8 cellular contexts compared by ENCODE assay signal in the genomic region with DNA sequence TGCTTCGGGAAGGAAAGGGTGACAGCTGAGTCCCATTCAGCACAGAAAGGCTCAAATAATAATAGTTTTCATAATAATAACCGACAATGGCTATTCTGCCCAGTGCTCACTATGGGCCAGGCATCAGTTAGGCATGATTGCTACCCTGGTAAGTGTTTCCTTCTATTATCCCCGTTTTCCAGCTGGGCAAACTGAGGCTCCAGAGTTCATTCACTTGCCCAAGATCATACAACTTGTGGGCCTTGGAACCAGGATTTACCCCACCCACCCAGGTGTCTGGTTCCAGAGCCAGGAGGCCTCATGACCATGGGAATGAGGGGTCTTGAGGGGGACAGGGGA. TPM values are rescaled to one million over a fixed set of nuclear protein-coding genes. Genes with fewer than 3 reads are reported as not detected.
DNase-seq lines count a peak whose midpoint lies in the region; ATAC-seq and TF ChIP-seq lines count a peak whose summit lies in the region.

No MANE protein-coding gene starts in this region.

- DNase-seq in MG63 = no peak
- no peak for DNase-seq in omental fat pad (ENCODE audit: low spot score)
- no peak for DNase-seq in superior temporal gyrus (ENCODE audit: extremely low spot score)
- no peak for DNase-seq in GM10266 (ENCODE audit: extremely low spot score)

- no peaks in the 10 kb centered on the region for H3K9me3 ChIP-seq in ES-I3 (ENCODE audit: control insufficient read depth, insufficient read depth, low read length)
- no peaks in the 10 kb centered on the region for H3K9me3 ChIP-seq in MG63
- H3K9me3 ChIP-seq in endocrine pancreas (ENCODE audit: control insufficient read depth, low read length) = no peaks in the 10 kb centered on the region

- H3K9ac ChIP-seq in ES-I3 (ENCODE audit: low read depth, low read length) = peak overlapping the region; percentile 66; the same call in 1 of the 2 replicates
- peak overlapping the region; percentile 35 for H3K9ac ChIP-seq in endocrine pancreas (ENCODE audit: control insufficient read depth, insufficient read depth, low read length)

- H3K27me3 ChIP-seq in MG63 (no peaks in the 10 kb centered on the region), endocrine pancreas (ENCODE audit: control insufficient read depth, insufficient read depth, low read length) (no peaks in the 10 kb centered on the region)

- peaks cover 12% of the 10 kb centered on the region; the same call in 1 of the 2 replicates for H3K4me1 ChIP-seq in ES-I3 (ENCODE audit: insufficient read depth, low read length)
- H3K4me1 ChIP-seq in endocrine pancreas (ENCODE audit: control insufficient read depth, insufficient read depth, low read length) = no peaks in the 10 kb centered on the region

- no peaks in the 10 kb centered on the region for H3K36me3 ChIP-seq in ES-I3 (ENCODE audit: insufficient read depth, low read length)
- peaks cover 3% of the 10 kb centered on the region for H3K36me3 ChIP-seq in MG63
- H3K36me3 ChIP-seq in endocrine pancreas (ENCODE audit: control insufficient read depth, insufficient read depth, low read length) = no peaks in the 10 kb centered on the region

- ATAC-seq in omental fat pad (ENCODE audit: low FRiP score) = peak; percentile 3
- ATAC-seq in GM21515 (IDR thresholded peaks at IDR 0.05; ENCODE audit: unreplicated experiment) = no peak
- ATAC-seq in HG03280 (IDR thresholded peaks at IDR 0.05; ENCODE audit: unreplicated experiment) = no peak

- TF ChIP-seq CTCF in omental fat pad (IDR thresholded peaks at IDR 0.05) = no peak
- TF ChIP-seq CTCF in GM10266 (IDR thresholded peaks at IDR 0.05; ENCODE audit: control insufficient read depth, insufficient read depth, low read depth, missing control alignments) = no peak

- H3K4me3 ChIP-seq in MG63 (peak overlapping the region; percentile 60), endocrine pancreas (ENCODE audit: control insufficient read depth, insufficient read depth, low read length) (peak overlapping the region; percentile 59)

RNA-seq across cellular contexts. Expression of a gene that starts 0.5 kb away (rescaled TPM):
- 124 and 169 TPM in 2 replicates for total RNA-seq in MG63 (2014; rRNA removed; shearing (Covaris generic); ENCODE audit: low replicate concordance)
- total RNA-seq in omental fat pad = 100 to 1,000 TPM in 1 of 4 donors, 10 to 100 TPM in 3; 60.8 to 142 (median 69.0) TPM

RNA-seq across cellular contexts. Expression of a gene that starts 8.8 kb away (rescaled TPM):
- total RNA-seq in MG63 (2014; rRNA removed; shearing (Covaris generic); ENCODE audit: low replicate concordance) = 43.8 and 57.2 TPM in 2 replicates
- 10 to 100 TPM; 47.0 to 69.2 (median 62.1) TPM for total RNA-seq in omental fat pad

RNA-seq across cellular contexts. Expression of a gene that starts 45.2 kb away (rescaled TPM):
- total RNA-seq in MG63 (2014; rRNA removed; shearing (Covaris generic); ENCODE audit: low replicate concordance) = 25.2 and 43.7 TPM in 2 replicates
- total RNA-seq in omental fat pad = 10 to 100 TPM; 66.4 to 74.8 (median 70.0) TPM
